ENCODE assay signal across 9 cellular contexts in the genomic region with DNA sequence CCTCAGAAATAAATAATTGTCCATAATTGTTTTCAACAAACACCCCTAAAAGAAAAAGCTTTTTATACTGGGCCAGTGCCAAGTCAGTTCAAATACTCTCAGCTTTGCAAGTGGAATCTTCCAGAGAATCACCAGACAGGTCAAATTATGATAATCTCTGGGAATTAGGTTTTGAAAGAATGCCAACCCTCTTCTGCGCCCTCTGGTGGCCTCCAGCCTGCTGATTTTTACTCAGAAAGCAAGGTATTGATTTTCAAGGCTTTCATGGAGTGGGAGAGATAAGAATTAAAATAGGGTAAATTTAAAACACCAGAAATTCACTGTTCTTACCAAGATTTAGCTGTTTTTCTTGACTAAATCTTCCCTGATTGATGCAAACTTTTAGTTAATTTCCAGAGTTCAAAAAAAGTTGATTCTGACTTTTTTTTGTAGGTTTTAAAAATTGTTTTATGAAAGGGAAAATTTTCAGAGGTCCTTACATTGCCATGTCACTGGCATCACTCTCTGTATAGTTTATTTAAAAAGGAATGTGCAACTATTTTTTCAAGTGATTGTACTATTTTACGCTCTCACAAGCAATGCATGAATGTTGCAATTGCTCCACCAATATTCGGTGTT.
A peak's percentile ranks its signal among the peaks of the same experiment; 100 is the strongest.
DNase-seq lines count a peak whose midpoint lies in the region; ATAC-seq and TF ChIP-seq lines count a peak whose summit lies in the region.
"Had no signal": no experiment of that assay in that cellular context is flagged by ENCODE, and none has a peak within 500 bp of the region (broad histone marks: within the 10 kb centered on the region; RNA-seq: fewer than 3 reads in every experiment).

No MANE protein-coding gene starts in this region.

- H3K4me3 ChIP-seq in KMS-11 (IDR thresholded peaks at IDR 0.05; ENCODE audit: insufficient read depth, low read depth, low read length) (no peak overlapping the region), neural progenitor cell (no peak overlapping the region), Peyer's patch (no peak overlapping the region)

- no peak for TF ChIP-seq POLR2A in Peyer's patch (IDR thresholded peaks at IDR 0.05)

- peaks cover 12% of the 10 kb centered on the region for H3K27me3 Mint-ChIP-seq in activated naive CD8-positive, alpha-beta T cell treated with anti-CD3 and anti-CD28 coated beads for 36 hours
- no peaks in the 10 kb centered on the region for H3K27me3 Mint-ChIP-seq in neural progenitor cell (ENCODE audit: insufficient read depth, low read depth)

- peaks cover 23% of the 10 kb centered on the region for H3K9me3 Mint-ChIP-seq in activated naive CD8-positive, alpha-beta T cell treated with anti-CD3 and anti-CD28 coated beads for 36 hours
- peaks cover 28% of the 10 kb centered on the region for H3K9me3 Mint-ChIP-seq in neural progenitor cell

- TF ChIP-seq CTCF in KMS-11 (conservative IDR thresholded peaks at IDR 0.05; ENCODE audit: low read depth, low read length) (peak; percentile 60), neural progenitor cell (IDR thresholded peaks at IDR 0.05) (peak; percentile 66), Peyer's patch (IDR thresholded peaks at IDR 0.05) (peak in 3 of 6 experiments; percentile 38 to 40 (median 38))

- H3K27ac ChIP-seq in KMS-11 (no peak overlapping the region), neural progenitor cell (no peak overlapping the region), Peyer's patch (no peak overlapping the region)

- H3K79me2 ChIP-seq in KMS-11 (ENCODE audit: insufficient read depth, low read depth) (no peaks in the 10 kb centered on the region), neural progenitor cell (ENCODE audit: low read depth) (no peaks in the 10 kb centered on the region)

- ATAC-seq in GM21825 (IDR thresholded peaks at IDR 0.05; ENCODE audit: unreplicated experiment), result no peak

- H4K20me1 ChIP-seq in KMS-11 (ENCODE audit: insufficient read depth) (no peaks in the 10 kb centered on the region), neural progenitor cell (ENCODE audit: low read depth) (no peaks in the 10 kb centered on the region)

- H3K27me3 ChIP-seq in KMS-11 (ENCODE audit: insufficient read depth, low read depth) (no peaks in the 10 kb centered on the region), neural progenitor cell (no peaks in the 10 kb centered on the region), Peyer's patch (no peaks in the 10 kb centered on the region)

- H3K27ac Mint-ChIP-seq in activated naive CD8-positive, alpha-beta T cell treated with anti-CD3 and anti-CD28 coated beads for 36 hours, result no peak overlapping the region
- H3K27ac Mint-ChIP-seq in neural progenitor cell, result no peak overlapping the region

- H3K36me3 ChIP-seq in KMS-11 (ENCODE audit: insufficient read depth), result no peaks in the 10 kb centered on the region
- H3K36me3 ChIP-seq in neural progenitor cell, result peaks cover 10% of the 10 kb centered on the region
- H3K36me3 ChIP-seq in Peyer's patch, result no peaks in the 10 kb centered on the region

- no peak overlapping the region for H3K9ac ChIP-seq in KMS-11
- H3K9ac ChIP-seq in neural progenitor cell, result no peak overlapping the region

- DNase-seq in SIG-M5 treated with dmso at 0.1 percent for 504 hours (lab: John Stamatoyannopoulos, UW; ENCODE audit: unreplicated experiment) (peak; percentile 15), SIG-M5 (lab: John Stamatoyannopoulos, UW) (no peak), neural progenitor cell (ENCODE audit: low spot score) (peak; percentile 41), GOT3 (lab: John Stamatoyannopoulos, UW) (no peak), Peyer's patch (no peak)
- peak; percentile 16 for DNase-seq in activated naive CD8-positive, alpha-beta T cell treated with anti-CD3 and anti-CD28 coated beads for 36 hours
- DNase-seq: DMS79 had no signal

- H3K36me3 Mint-ChIP-seq in activated naive CD8-positive, alpha-beta T cell treated with anti-CD3 and anti-CD28 coated beads for 36 hours, result no peaks in the 10 kb centered on the region
- H3K36me3 Mint-ChIP-seq in neural progenitor cell, result peaks cover 4% of the 10 kb centered on the region

- H3K4me1 ChIP-seq in KMS-11 (ENCODE audit: low read depth, poor library complexity, severe bottlenecking) (no peaks in the 10 kb centered on the region), neural progenitor cell (no peaks in the 10 kb centered on the region), Peyer's patch (no peaks in the 10 kb centered on the region)

- H3K4me2 ChIP-seq in KMS-11 (no peak overlapping the region), neural progenitor cell (no peak overlapping the region)

- no peaks in the 10 kb centered on the region for H3K4me1 Mint-ChIP-seq in activated naive CD8-positive, alpha-beta T cell treated with anti-CD3 and anti-CD28 coated beads for 36 hours
- no peaks in the 10 kb centered on the region for H3K4me1 Mint-ChIP-seq in neural progenitor cell

- H3F3A ChIP-seq in neural progenitor cell (ENCODE audit: low read depth), result no peaks in the 10 kb centered on the region

- no peak overlapping the region for H2AFZ ChIP-seq in KMS-11 (ENCODE audit: low read depth)
- H2AFZ ChIP-seq in neural progenitor cell (replicated peaks), result no peak overlapping the region

- H3K4me3 Mint-ChIP-seq in activated naive CD8-positive, alpha-beta T cell treated with anti-CD3 and anti-CD28 coated beads for 36 hours, result no peak overlapping the region
- no peak overlapping the region for H3K4me3 Mint-ChIP-seq in neural progenitor cell

- H3K9me3 ChIP-seq in neural progenitor cell (ENCODE audit: low read depth) (peaks cover 35% of the 10 kb centered on the region), Peyer's patch (peaks cover 0 to 3% (median 0%) of the 10 kb centered on the region in 4 donors)

Comparison
In these comparisons a context has a peak if more than half of its experiments do, and no peak if none do; other contexts are left out.
1. DNase-seq: peak in SIG-M5 treated with dmso at 0.1 percent for 504 hours (single experiment), activated naive CD8-positive, alpha-beta T cell treated with anti-CD3 and anti-CD28 coated beads for 36 hours (single experiment) and neural progenitor cell (single experiment); none in SIG-M5 (single experiment), GOT3 (single experiment) and Peyer's patch (0 of 3).